8 cellular contexts compared by ENCODE assay signal in genomic region chr2:109760265-109760986, GRCh38. TPM values are rescaled to one million over a fixed set of nuclear protein-coding genes. Genes with fewer than 3 reads are reported as not detected.
DNase-seq lines count a peak whose midpoint lies in the region; ATAC-seq and TF ChIP-seq lines count a peak whose summit lies in the region.
"Not testable (repeated sequence)": the region's sequence is repeated elsewhere in the genome, so short reads cannot be mapped to it uniquely, and the experiment has no call there.

No MANE protein-coding gene starts in this region.

- TF ChIP-seq CTCF in activated CD8-positive, alpha-beta T cell treated with anti-CD3 and anti-CD28 coated beads for 36 hours (IDR thresholded peaks at IDR 0.05); brain (conservative IDR thresholded peaks at IDR 0.05); heart right ventricle (IDR thresholded peaks at IDR 0.05); mucosa of descending colon (IDR thresholded peaks at IDR 0.05); progenitor cell of endocrine pancreas (IDR thresholded peaks at IDR 0.05; ENCODE audit: unreplicated experiment); testis (IDR thresholded peaks at IDR 0.05): not testable (repeated sequence)

- H3K4me1 ChIP-seq in BLaER1; heart right ventricle; mucosa of descending colon (ENCODE audit: low read depth); testis: not testable (repeated sequence)

- not testable (repeated sequence) for H3K4me3 Mint-ChIP-seq in activated CD8-positive, alpha-beta T cell treated with anti-CD3 and anti-CD28 coated beads for 36 hours
- H3K4me3 Mint-ChIP-seq in brain (peak overlapping the region in 3 of 5 experiments; percentile 62 to 70 (median 69)), progenitor cell of endocrine pancreas (ENCODE audit: low read depth) (peak overlapping the region; percentile 45)

- CTCF ChIA-PET in activated CD8-positive, alpha-beta T cell treated with anti-CD3 and anti-CD28 coated beads for 36 hours (lab: Charles Lee) = not testable (repeated sequence)

- H3K36me3 Mint-ChIP-seq in activated CD8-positive, alpha-beta T cell treated with anti-CD3 and anti-CD28 coated beads for 36 hours (ENCODE audit: low read depth); brain; progenitor cell of endocrine pancreas (ENCODE audit: insufficient read depth): not testable (repeated sequence)

- peak overlapping the region; percentile 44 for H3K4me2 ChIP-seq in BLaER1

- ATAC-seq in activated CD8-positive, alpha-beta T cell treated with anti-CD3 and anti-CD28 coated beads for 36 hours = peak; percentile 46
- ATAC-seq in heart right ventricle (peak in 5 of 8 donors; percentile 28 to 74 (median 61)), mucosa of descending colon (peak; percentile 47)

- not testable (repeated sequence) for H3K4me3 ChIP-seq in BLaER1, heart right ventricle, mucosa of descending colon
- H3K4me3 ChIP-seq in testis = peak overlapping the region in 1 of 2 donors; percentile 34

- intact Hi-C loops in activated CD8-positive, alpha-beta T cell treated with anti-CD3 and anti-CD28 coated beads for 36 hours (cut with micrococcal nuclease); heart right ventricle (cut with DNase I); mucosa of descending colon (cut with DNase I, micrococcal nuclease); testis (cut with DNase I; ENCODE audit: low total_unique reads): not testable (repeated sequence)

- H3K4me1 Mint-ChIP-seq in activated CD8-positive, alpha-beta T cell treated with anti-CD3 and anti-CD28 coated beads for 36 hours (ENCODE audit: low read depth); brain; progenitor cell of endocrine pancreas (ENCODE audit: low read depth): not testable (repeated sequence)

- peaks cover 17% of the 10 kb centered on the region; the same call in 1 of the 2 replicates for H3K27me3 ChIP-seq in BLaER1
- H3K27me3 ChIP-seq in heart right ventricle, testis: not testable (repeated sequence)

- not testable (repeated sequence) for H3K9ac ChIP-seq in BLaER1

- not testable (repeated sequence) for H3K27ac ChIP-seq in BLaER1, heart right ventricle, testis

- WGBS in heart right ventricle, 2 donors = 1% methylated on average over 35 to 70 of the region's 102 CpGs
- 0% methylated on average over 1 of the region's 102 CpGs; no CpG with 5 or more reads in 1 of the 2 donors for WGBS in testis, 2 donors

- DNase-seq in HK-2 (ENCODE audit: unreplicated experiment) = peak; percentile 2
- not testable (repeated sequence) for DNase-seq in activated CD8-positive, alpha-beta T cell treated with anti-CD3 and anti-CD28 coated beads for 36 hours; heart right ventricle; mucosa of descending colon; progenitor cell of endocrine pancreas (ENCODE audit: low spot score, unreplicated experiment)
- DNase-seq in testis = peak; percentile 13

- TF ChIP-seq POLR2A in testis (IDR thresholded peaks at IDR 0.05) = not testable (repeated sequence)

- H3K9me3 ChIP-seq in BLaER1, heart right ventricle, mucosa of descending colon, testis: not testable (repeated sequence)

- H4K20me1 ChIP-seq in BLaER1 = not testable (repeated sequence)

- POLR2A ChIA-PET in activated CD8-positive, alpha-beta T cell treated with anti-CD3 and anti-CD28 coated beads for 36 hours (lab: Charles Lee) = not testable (repeated sequence)

- H3K27me3 Mint-ChIP-seq in activated CD8-positive, alpha-beta T cell treated with anti-CD3 and anti-CD28 coated beads for 36 hours; brain; progenitor cell of endocrine pancreas: not testable (repeated sequence)

- not testable (repeated sequence) for H3K9me3 Mint-ChIP-seq in activated CD8-positive, alpha-beta T cell treated with anti-CD3 and anti-CD28 coated beads for 36 hours; brain; progenitor cell of endocrine pancreas (ENCODE audit: low read depth)

- not testable (repeated sequence) for H3K27ac Mint-ChIP-seq in activated CD8-positive, alpha-beta T cell treated with anti-CD3 and anti-CD28 coated beads for 36 hours; brain; progenitor cell of endocrine pancreas

- not testable (repeated sequence) for H3K36me3 ChIP-seq in BLaER1; heart right ventricle; mucosa of descending colon (ENCODE audit: low read depth); testis (ENCODE audit: low read depth, missing control alignments)

RNA-seq across cellular contexts. Expression of gene RGPD5, which starts 33.7 kb away (rescaled TPM):
- total RNA-seq in activated CD8-positive, alpha-beta T cell treated with anti-CD3 and anti-CD28 coated beads for 36 hours = 10 to 100 TPM; 31.1 to 35.4 TPM
- 2.5 TPM for polyA plus RNA-seq in brain (ENCODE audit: insufficient read depth, low read depth, low replicate concordance)
- 10 to 100 TPM; 14.6 to 34.8 (median 20.0) TPM for total RNA-seq in heart right ventricle
- 10 to 100 TPM in 1 of 2 donors, 1 to 10 TPM in 1; 2.2 to 11.9 TPM for polyA plus RNA-seq in heart right ventricle
- 10 to 100 TPM; 30.9 to 55.2 (median 50.9) TPM for total RNA-seq in mucosa of descending colon
- total RNA-seq in progenitor cell of endocrine pancreas = 83.1 and 107 TPM in 2 replicates
- total RNA-seq in testis = 10 to 100 TPM; 54.0 to 70.9 TPM
- 20.1 TPM for polyA plus RNA-seq in testis (ENCODE audit: insufficient read depth, low read depth, low replicate concordance)
